In genomic region chr17:7438656-7439460, GRCh38 we compare ENCODE assay signal across 9 cellular contexts. TPM values are rescaled to one million over a fixed set of nuclear protein-coding genes. Genes with fewer than 3 reads are reported as not detected.
A peak's percentile ranks its signal among the peaks of the same experiment; 100 is the strongest.
DNase-seq lines count a peak whose midpoint lies in the region; ATAC-seq and TF ChIP-seq lines count a peak whose summit lies in the region.
"Had no signal": no experiment of that assay in that cellular context is flagged by ENCODE, and none has a peak within 500 bp of the region (broad histone marks: within the 10 kb centered on the region; RNA-seq: fewer than 3 reads in every experiment).

No MANE protein-coding gene starts in this region.

- POLR2A ChIA-PET in AG04449 (lab: Yijun Ruan, JAX), result interaction anchor here (1.3 kb wide), 1 partner anchor 46 kb away, joined by 5 read pairs; the partner anchor contains the start of gene POLR2A

- TF ChIP-seq CTCF in AG04449 (IDR thresholded peaks at IDR 0.05; ENCODE audit: insufficient read depth, low read length, missing control alignments) (no peak), HFFc6 (IDR thresholded peaks at IDR 0.05) (no peak), chondrocyte (IDR thresholded peaks at IDR 0.05) (no peak), natural killer cell (IDR thresholded peaks at IDR 0.05) (no peak)

- no peak overlapping the region for H3K27ac ChIP-seq in effector memory CD4-positive, alpha-beta T cell (ENCODE audit: insufficient read depth, low read length, poor library complexity, severe bottlenecking)
- H3K27ac ChIP-seq: HL-60 had no signal

- peaks cover 31% of the 10 kb centered on the region for H3K27me3 ChIP-seq in effector memory CD4-positive, alpha-beta T cell (replicated peaks; ENCODE audit: control insufficient read depth, insufficient read depth, low read length, poor library complexity, severe bottlenecking)

- intact Hi-C loops in natural killer cell (cut with micrococcal nuclease), result loop anchor here (5.0 kb wide), 2 partner anchors 63 to 87 kb away; partner anchors contain the start of gene KCTD11

- CTCF ChIA-PET in AG04449 (lab: Yijun Ruan, JAX), result interaction anchor here (0.9 to 5.3 kb wide), 6 partner anchors 9 to 122 kb away, joined by 3 to 62 read pairs (median 5); partner anchors contain the start of genes CHRNB1, SLC35G6 and TMEM95

- H3K36me3 ChIP-seq in effector memory CD4-positive, alpha-beta T cell (ENCODE audit: control insufficient read depth, insufficient read depth, low read length), result no peaks in the 10 kb centered on the region

- peaks cover 18% of the 10 kb centered on the region for H3K27me3 Mint-ChIP-seq in HFFc6 (ENCODE audit: insufficient read depth)
- no peaks in the 10 kb centered on the region for H3K27me3 Mint-ChIP-seq in chondrocyte (ENCODE audit: low read depth)
- H3K27me3 Mint-ChIP-seq in natural killer cell (ENCODE audit: low read depth in 2 of 2), result peaks cover 35 to 42% of the 10 kb centered on the region in 2 donors

- H3K27ac Mint-ChIP-seq in HFFc6 (no peak overlapping the region), chondrocyte (ENCODE audit: unreplicated experiment) (no peak overlapping the region), natural killer cell (peak overlapping the region in 1 of 2 donors; percentile 31)

- H3K36me3 Mint-ChIP-seq in HFFc6 (ENCODE audit: low read depth), result no peaks in the 10 kb centered on the region; the same call in 1 of the 2 replicates
- H3K36me3 Mint-ChIP-seq in chondrocyte (ENCODE audit: low read depth), result no peaks in the 10 kb centered on the region
- H3K36me3 Mint-ChIP-seq in natural killer cell, result no peaks in the 10 kb centered on the region

- H3K4me3 ChIP-seq in AG04449 (ENCODE audit: low read depth, low read length), result peak overlapping the region; percentile 38
- no peak overlapping the region for H3K4me3 ChIP-seq in effector memory CD4-positive, alpha-beta T cell (ENCODE audit: insufficient read depth, low read depth, low read length, poor library complexity, severe bottlenecking)

- H3K4me1 Mint-ChIP-seq in HFFc6 (ENCODE audit: low read depth), result peaks cover 42% of the 10 kb centered on the region
- H3K4me1 Mint-ChIP-seq in chondrocyte (ENCODE audit: low read depth), result peaks cover 58% of the 10 kb centered on the region
- peaks cover 29 to 49% of the 10 kb centered on the region in 2 donors for H3K4me1 Mint-ChIP-seq in natural killer cell

- H3K4me3 Mint-ChIP-seq in HFFc6 (peak overlapping the region; percentile 7; the same call in 1 of the 2 replicates), chondrocyte (ENCODE audit: unreplicated experiment) (peak overlapping the region; percentile 87), natural killer cell (peak overlapping the region; percentile 47)

- ATAC-seq in natural killer cell (no peak), GM18505 (IDR thresholded peaks at IDR 0.05; ENCODE audit: unreplicated experiment) (no peak)

- no peaks in the 10 kb centered on the region for H3K9me3 ChIP-seq in effector memory CD4-positive, alpha-beta T cell (ENCODE audit: control insufficient read depth, low read length)

- DNase-seq in AG04449 (ENCODE audit: low read depth, low spot score) (no peak), HFFc6 (no peak), chondrocyte (ENCODE audit: low spot score) (no peak), natural killer cell (no peak), ACHN (no peak), EL (no peak)
- DNase-seq in effector memory CD4-positive, alpha-beta T cell, result no peak

- no peak for TF ChIP-seq POLR2A in GM18505 (IDR thresholded peaks at IDR 0.05; ENCODE audit: borderline replicate concordance, extremely low read depth, insufficient read depth, insufficient read length)

- H3K4me1 ChIP-seq in effector memory CD4-positive, alpha-beta T cell (ENCODE audit: control insufficient read depth, insufficient read depth, low read length, poor library complexity, severe bottlenecking), result peaks cover 52% of the 10 kb centered on the region

- no peaks in the 10 kb centered on the region for H3K9me3 Mint-ChIP-seq in HFFc6
- no peaks in the 10 kb centered on the region for H3K9me3 Mint-ChIP-seq in chondrocyte (ENCODE audit: low read depth)
- H3K9me3 Mint-ChIP-seq in natural killer cell, result no peaks in the 10 kb centered on the region

- in situ Hi-C loops in ACHN (cut with HindIII; ENCODE audit: low pct_ligation_motif_present, low pct_unique_long_range_greater_than_20kb, low sequenced_read_pairs), result no loop called here

RNA-seq across cellular contexts. Expression of gene FGF11, which starts 0.5 kb away (rescaled TPM):
- total RNA-seq in HFFc6 (2021; fragmentation: NEBNext Ultra II Directional; extraction: Animal tissue kit (Norgen Biotek cat#: 25700)), result under 1 TPM in 3 of 6 experiments, not detected in 3; 0.10 to 0.31 (median 0.24) TPM
- total RNA-seq in chondrocyte, result 5.0 to 6.0 TPM (median 5.1 TPM) in 3 replicates
- total RNA-seq in natural killer cell, result 1 to 10 TPM; 1.2 to 4.2 (median 1.9) TPM

RNA-seq across cellular contexts. Expression of gene TMEM102, which starts 3.6 kb away (rescaled TPM):
- total RNA-seq in HFFc6 (2021; fragmentation: NEBNext Ultra II Directional; extraction: Animal tissue kit (Norgen Biotek cat#: 25700)), result 1 to 10 TPM; 2.2 to 2.9 (median 2.8) TPM
- total RNA-seq in chondrocyte, result 6.9 to 9.1 TPM (median 7.7 TPM) in 3 replicates
- total RNA-seq in natural killer cell, result 1 to 10 TPM; 5.1 to 8.6 (median 7.0) TPM

RNA-seq across cellular contexts. Expression of gene CHRNB1, which starts 6.0 kb away (rescaled TPM):
- 1 to 10 TPM; 2.0 to 2.8 (median 2.4) TPM for total RNA-seq in HFFc6 (2021; fragmentation: NEBNext Ultra II Directional; extraction: Animal tissue kit (Norgen Biotek cat#: 25700))
- 12.2 to 14.0 TPM (median 12.6 TPM) in 3 replicates for total RNA-seq in chondrocyte
- 10 to 100 TPM in 2 of 3 donors, 1 to 10 TPM in 1; 9.8 to 10.4 (median 10.2) TPM for total RNA-seq in natural killer cell

RNA-seq across cellular contexts. Expression of gene SPEM3, which starts 10.2 kb away (rescaled TPM):
- total RNA-seq in HFFc6 (2021; fragmentation: NEBNext Ultra II Directional; extraction: Animal tissue kit (Norgen Biotek cat#: 25700)), result not detected
- total RNA-seq in chondrocyte, result not detected in 3 replicates
- not detected for total RNA-seq in natural killer cell

RNA-seq across cellular contexts. Expression of gene SPEM2, which starts 13.4 kb away (rescaled TPM):
- not detected for total RNA-seq in HFFc6 (2021; fragmentation: NEBNext Ultra II Directional; extraction: Animal tissue kit (Norgen Biotek cat#: 25700))
- not detected in 3 replicates for total RNA-seq in chondrocyte
- not detected for total RNA-seq in natural killer cell

Comparison
In these comparisons a context has a peak if more than half of its experiments do, and no peak if none do; other contexts are left out.
1. H3K4me3 Mint-ChIP-seq: peak in every context shown above with its lines; median percentile 87 in chondrocyte; 47 in natural killer cell; 7 in HFFc6.